ENCODE assay signal across 8 cellular contexts in the genomic region with DNA sequence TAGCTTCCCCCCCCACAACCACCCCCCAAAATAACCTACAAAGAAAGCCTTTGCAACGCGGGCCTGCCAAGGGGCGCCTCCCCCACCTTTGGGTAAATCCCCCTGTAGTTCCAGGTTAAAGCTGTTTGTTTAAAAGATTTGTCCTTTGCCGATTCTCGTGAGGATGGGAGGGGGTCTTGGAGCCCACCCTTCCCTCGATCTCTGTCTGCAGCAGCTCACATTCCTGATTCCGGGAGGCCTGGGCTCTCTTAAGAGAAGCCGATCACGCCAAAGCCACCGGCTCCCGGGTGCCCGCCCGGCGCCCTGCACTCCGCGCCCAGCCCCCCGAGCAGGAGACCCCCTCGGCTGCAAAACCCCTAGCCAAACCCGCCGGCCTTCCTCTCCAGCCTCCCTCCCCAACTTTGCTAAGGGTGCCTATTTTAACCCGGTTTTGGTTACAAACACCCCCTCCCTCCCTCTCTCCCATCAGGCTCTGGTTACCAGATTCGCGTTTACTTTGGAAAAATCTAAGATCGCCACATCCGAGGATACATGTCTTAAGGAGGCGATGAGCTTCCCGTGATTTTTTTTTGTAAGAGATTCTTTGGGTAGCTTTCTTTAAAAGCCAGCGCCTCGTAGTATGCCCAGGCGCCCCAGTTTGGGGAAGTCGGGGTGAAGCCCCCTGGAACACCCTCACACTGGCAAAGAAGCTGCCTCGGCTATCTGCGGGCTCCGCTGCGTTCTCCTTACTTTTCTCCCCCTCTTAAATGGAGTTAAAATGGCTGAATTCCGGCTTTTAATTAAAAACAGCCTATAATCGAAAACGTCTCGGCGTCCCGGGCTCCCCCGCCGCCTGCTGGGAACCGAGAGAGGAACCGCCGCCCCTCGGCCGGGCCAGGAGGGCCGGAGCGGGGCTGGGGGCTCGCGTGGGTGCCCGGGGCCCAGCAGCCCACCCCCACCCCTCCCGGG. TPM values are rescaled to one million over a fixed set of nuclear protein-coding genes. Genes with fewer than 3 reads are reported as not detected.
DNase-seq lines count a peak whose midpoint lies in the region; ATAC-seq and TF ChIP-seq lines count a peak whose summit lies in the region.

No MANE protein-coding gene starts in this region.

- H3K36me3 ChIP-seq in RWPE2 (ENCODE audit: low read depth) = no peaks in the 10 kb centered on the region; the same call in 1 of the 2 replicates
- H3K36me3 ChIP-seq in effector memory CD4-positive, alpha-beta T cell (ENCODE audit: control insufficient read depth, insufficient read depth, low read length) = no peaks in the 10 kb centered on the region

- H3K36me3 Mint-ChIP-seq in activated naive CD4-positive, alpha-beta T cell treated with anti-CD3 and anti-CD28 coated beads for 36 hours (ENCODE audit: low read depth) = no peaks in the 10 kb centered on the region

- CTCF ChIA-PET in activated naive CD4-positive, alpha-beta T cell treated with anti-CD3 and anti-CD28 coated beads for 36 hours (lab: Charles Lee) = interaction anchor here (0.8 to 1.6 kb wide), 4 partner anchors 26 to 182 kb away, joined by 3 to 8 read pairs (median 4); no protein-coding TSS in a partner anchor

- intact Hi-C loops in activated naive CD4-positive, alpha-beta T cell treated with anti-CD3 and anti-CD28 coated beads for 36 hours (cut with micrococcal nuclease) = loop anchor here (1.0 to 5.0 kb wide), 3 partner anchors 25 to 280 kb away; no protein-coding TSS in a partner anchor

- no peaks in the 10 kb centered on the region for H3K9me3 Mint-ChIP-seq in activated naive CD4-positive, alpha-beta T cell treated with anti-CD3 and anti-CD28 coated beads for 36 hours

- H3K27ac ChIP-seq in RWPE2 (ENCODE audit: poor library complexity, severe bottlenecking) = peak overlapping the region; percentile 98
- no peak overlapping the region for H3K27ac ChIP-seq in effector memory CD4-positive, alpha-beta T cell (ENCODE audit: insufficient read depth, low read length, poor library complexity, severe bottlenecking)

- no peak overlapping the region for H3K27ac Mint-ChIP-seq in activated naive CD4-positive, alpha-beta T cell treated with anti-CD3 and anti-CD28 coated beads for 36 hours

- H3K27me3 ChIP-seq in RWPE2 (ENCODE audit: insufficient read depth, poor library complexity, severe bottlenecking) (no peaks in the 10 kb centered on the region), mononuclear cell (ENCODE audit: insufficient read depth, low read length) (peaks cover 49% of the 10 kb centered on the region)
- H3K27me3 ChIP-seq in effector memory CD4-positive, alpha-beta T cell (replicated peaks; ENCODE audit: control insufficient read depth, insufficient read depth, low read length, poor library complexity, severe bottlenecking) = peaks cover 95% of the 10 kb centered on the region

- peaks cover 44% of the 10 kb centered on the region for H3K4me1 Mint-ChIP-seq in activated naive CD4-positive, alpha-beta T cell treated with anti-CD3 and anti-CD28 coated beads for 36 hours (ENCODE audit: low read depth)

- ATAC-seq in RWPE2 (ENCODE audit: low read depth) (no peak), GM18517 (IDR thresholded peaks at IDR 0.05; ENCODE audit: unreplicated experiment) (no peak), GM18873 (IDR thresholded peaks at IDR 0.05; ENCODE audit: low FRiP score, unreplicated experiment) (no peak)

- H3K4me3 Mint-ChIP-seq in activated naive CD4-positive, alpha-beta T cell treated with anti-CD3 and anti-CD28 coated beads for 36 hours = peak overlapping the region; percentile 55

- H3K9me3 ChIP-seq in RWPE2 (ENCODE audit: severe bottlenecking) = no peaks in the 10 kb centered on the region
- no peaks in the 10 kb centered on the region for H3K9me3 ChIP-seq in effector memory CD4-positive, alpha-beta T cell (ENCODE audit: control insufficient read depth, low read length)
- H3K9me3 ChIP-seq in mononuclear cell (ENCODE audit: low read depth, low read length) = no peaks in the 10 kb centered on the region

- no peak for DNase-seq in activated naive CD4-positive, alpha-beta T cell treated with anti-CD3 and anti-CD28 coated beads for 36 hours
- DNase-seq in activated naive CD4-positive, alpha-beta T cell treated with Interleukin-2 at 50 U/mL for 16 hours = no peak
- no peak for DNase-seq in RWPE2 (ENCODE audit: low spot score)
- DNase-seq in effector memory CD4-positive, alpha-beta T cell = no peak
- DNase-seq in stimulated activated CD4-positive, alpha-beta T cell treated with anti-CD3 and anti-CD28 coated beads, Interleukin-4, amount 100 ng/mL, for 24 hours = no peak

- TF ChIP-seq CTCF in RWPE2 (IDR thresholded peaks at IDR 0.05; ENCODE audit: poor library complexity, severe bottlenecking) = no peak

- H3K4me3 ChIP-seq in RWPE2 (ENCODE audit: severe bottlenecking) = peak overlapping the region; percentile 69
- peak overlapping the region; percentile 65 for H3K4me3 ChIP-seq in effector memory CD4-positive, alpha-beta T cell (ENCODE audit: insufficient read depth, low read depth, low read length, poor library complexity, severe bottlenecking)
- H3K4me3 ChIP-seq in mononuclear cell (ENCODE audit: low read length) = peak overlapping the region; percentile 90

- H3K4me1 ChIP-seq in RWPE2 (ENCODE audit: insufficient read depth, poor library complexity, severe bottlenecking) = peaks cover 11% of the 10 kb centered on the region
- peaks cover 83% of the 10 kb centered on the region for H3K4me1 ChIP-seq in effector memory CD4-positive, alpha-beta T cell (ENCODE audit: control insufficient read depth, insufficient read depth, low read length, poor library complexity, severe bottlenecking)
- H3K4me1 ChIP-seq in mononuclear cell (ENCODE audit: insufficient read depth, low read length) = peaks cover 72% of the 10 kb centered on the region

- H3K27me3 Mint-ChIP-seq in activated naive CD4-positive, alpha-beta T cell treated with anti-CD3 and anti-CD28 coated beads for 36 hours (ENCODE audit: low read depth) = peaks cover 68% of the 10 kb centered on the region

RNA-seq across cellular contexts. Expression of gene TNRC18, which starts 1.0 kb away (rescaled TPM):
- total RNA-seq in activated naive CD4-positive, alpha-beta T cell treated with anti-CD3 and anti-CD28 coated beads for 36 hours = 10 to 100 TPM; 36.0 to 43.8 TPM
- 42.4 TPM for total RNA-seq in mononuclear cell
